ENCODE assay signal across 8 cellular contexts in genomic region chr9:21994526-21994995, GRCh38. TPM values are rescaled to one million over a fixed set of nuclear protein-coding genes. Genes with fewer than 3 reads are reported as not detected.
A peak's percentile ranks its signal among the peaks of the same experiment; 100 is the strongest.
DNase-seq lines count a peak whose midpoint lies in the region; ATAC-seq, FAIRE-seq and TF ChIP-seq lines count a peak whose summit lies in the region.

Gene CDKN2B-AS1, plus strand, starts transcription at chr9:21994791.

- DNase-seq in ELR (ENCODE audit: low read depth): peak; percentile 91
- DNase-seq in HTR-8/SVneo (ENCODE audit: insufficient read length, low spot score): peak; percentile 51
- DNase-seq in OCI-M1 (lab: John Stamatoyannopoulos, UW): peak; percentile 92
- no peak for DNase-seq in ascending aorta (ENCODE audit: low spot score in 2 of 2)
- no peak for DNase-seq in gastrocnemius medialis
- DNase-seq in GDM1 (lab: John Stamatoyannopoulos, UW): no peak

- intact Hi-C loops in ascending aorta (cut with DNase I) (loop anchor here (10.0 kb wide), 1 partner anchor 590 kb away; the partner anchor contains the start of gene IFNA8), gastrocnemius medialis (cut with DNase I; ENCODE audit: low total_unique reads) (loop anchor here (1.0 to 5.0 kb wide), 3 partner anchors 14 to 182 kb away; partner anchors contain the start of gene CDKN2B)

- TF ChIP-seq POLR2A in gastrocnemius medialis (IDR thresholded peaks at IDR 0.05): no peak

- H3K36me3 ChIP-seq in ascending aorta: no peaks in the 10 kb centered on the region
- H3K36me3 ChIP-seq in iPS-15b (ENCODE audit: control insufficient read depth, insufficient read depth, low read length): no peaks in the 10 kb centered on the region
- no peaks in the 10 kb centered on the region for H3K36me3 ChIP-seq in gastrocnemius medialis

- H3K27me3 ChIP-seq in ascending aorta (no peaks in the 10 kb centered on the region), iPS-15b (ENCODE audit: control insufficient read depth, insufficient read depth, low read length) (peaks cover 93% of the 10 kb centered on the region), gastrocnemius medialis (peaks cover 14 to 35% (median 32%) of the 10 kb centered on the region in 3 donors)

- no peak within 1 kb of the TSS for H3K9ac ChIP-seq in iPS-15b (ENCODE audit: low read depth, low read length)

- H3K4me3 ChIP-seq in ascending aorta: peak within 1 kb of the TSS; percentile 60 to 96
- peak within 1 kb of the TSS; percentile 72 for H3K4me3 ChIP-seq in iPS-15b (ENCODE audit: low read depth, low read length)
- peak within 1 kb of the TSS; percentile 76 to 95 (median 82) for H3K4me3 ChIP-seq in gastrocnemius medialis

- H3K27ac ChIP-seq in ascending aorta: peak within 1 kb of the TSS; percentile 19 to 73
- H3K27ac ChIP-seq in gastrocnemius medialis: peak within 1 kb of the TSS; percentile 44 to 60 (median 50)

- FAIRE-seq in HTR-8/SVneo (lab: Jason Lieb, UNC): peak; percentile 20

- in situ Hi-C loops in gastrocnemius medialis (cut with MboI; ENCODE audit: low sequenced_read_pairs in 4 of 4): loop anchor here in 2 of 4 donors (25.0 kb wide), 1 partner anchor 657 kb away; the partner anchor contains the start of gene KLHL9 (in 2 of the 2)

- H3K4me1 ChIP-seq in ascending aorta: peaks cover 0 to 5% of the 10 kb centered on the region in 2 donors
- H3K4me1 ChIP-seq in iPS-15b (ENCODE audit: control insufficient read depth, insufficient read depth, low read length): peaks cover 15% of the 10 kb centered on the region
- peaks cover 4 to 5% of the 10 kb centered on the region in 2 donors for H3K4me1 ChIP-seq in gastrocnemius medialis

- H3K9me3 ChIP-seq in ascending aorta (no peaks in the 10 kb centered on the region), iPS-15b (ENCODE audit: control insufficient read depth, insufficient read depth, low read length) (no peaks in the 10 kb centered on the region), gastrocnemius medialis (no peaks in the 10 kb centered on the region)

- TF ChIP-seq CTCF in ascending aorta (IDR thresholded peaks at IDR 0.05) (no peak), gastrocnemius medialis (IDR thresholded peaks at IDR 0.05 in 4 of 5, conservative IDR thresholded peaks at IDR 0.05 in 1 of 5) (no peak)

- ATAC-seq in GM21528 (IDR thresholded peaks at IDR 0.05; ENCODE audit: low FRiP score, unreplicated experiment): peak; percentile 62
- ATAC-seq in gastrocnemius medialis: peak; percentile 41 to 44

RNA-seq across cellular contexts. Expression of gene CDKN2B-AS1, which starts in this region (rescaled TPM):
- total RNA-seq in ascending aorta (not detected), gastrocnemius medialis (under 1 TPM in 1 of 4 donors, not detected in 3; 0.46 TPM)

Comparison
In these comparisons a context has a peak if more than half of its experiments do, and no peak if none do; other contexts are left out.
1. Peak in ATAC-seq, H3K4me3 ChIP-seq and H3K27ac ChIP-seq in gastrocnemius medialis; RNA of the gene not detected or under 1 TPM.
2. DNase-seq: peak in ELR (single experiment), HTR-8/SVneo (single experiment) and OCI-M1 (single experiment); none in ascending aorta (0 of 2), gastrocnemius medialis (0 of 2) and GDM1 (single experiment).
3. Peak in every context shown above with its lines, with median percentiles within 50 percentile points of each other: H3K4me3 ChIP-seq.